In the genomic region with DNA sequence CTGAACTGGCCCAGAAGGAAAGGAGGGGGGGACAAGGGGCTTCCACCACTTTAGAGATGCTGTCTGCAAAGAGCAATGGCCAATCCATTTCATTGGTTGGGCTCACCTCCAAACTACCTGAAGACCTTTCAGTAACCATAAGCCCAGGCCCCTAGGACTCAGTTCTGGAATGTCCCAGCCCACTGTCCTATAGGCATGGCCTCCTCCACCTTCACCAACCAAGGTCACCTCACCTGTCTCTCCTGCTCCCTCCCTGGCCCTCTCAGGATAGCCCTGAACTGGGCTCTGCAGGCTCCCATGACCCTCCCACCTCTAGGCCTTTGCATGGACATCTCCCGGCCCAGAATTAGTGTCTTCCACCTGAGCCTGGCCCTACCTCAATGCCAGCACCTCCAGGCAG, we compare ENCODE assay signal across 31 cellular contexts. TPM values are rescaled to one million over a fixed set of nuclear protein-coding genes. Genes with fewer than 3 reads are reported as not detected.
"Had no signal": no experiment of that assay in that cellular context is flagged by ENCODE, and none has a peak within 500 bp of the region (broad histone marks: within the 10 kb centered on the region; RNA-seq: fewer than 3 reads in every experiment).

No MANE protein-coding gene starts in this region.

- H3K9me3 ChIP-seq: adrenal gland, body of pancreas, breast epithelium had no signal

- H3K27ac ChIP-seq: adrenal gland, body of pancreas, brain microvascular endothelial cell, breast epithelium, VCaP had no signal

- DNase-seq: activated B cell treated with CpG ODN at 0.5 μM for 24 hours; activated CD4-positive, alpha-beta memory T cell treated with anti-CD3 and anti-CD28 coated beads for 36 hours; activated CD4-positive, alpha-beta T cell treated with anti-CD3 and anti-CD28 coated beads for 4 hours; activated CD4-positive, alpha-beta T cell treated with anti-CD3 and anti-CD28 coated beads, Interleukin-2, amount 10 ng/mL, durations not matched to agents 24 days and 14 days; activated CD4-positive, alpha-beta T cell treated with anti-CD3 and anti-CD28 coated beads, Interleukin-2, amount 50 U/mL, for 1 hour; activated CD4-positive, alpha-beta T cell treated with anti-CD3 and anti-CD28 coated beads, Interleukin-2, amount 50 U/mL, for 4 hours; activated CD4-positive, CD25-positive, alpha-beta regulatory T cell treated with anti-CD3 and anti-CD28 coated beads, Interleukin-2, amount 50 U/mL, for 72 hours; activated CD8-positive, alpha-beta memory T cell treated with anti-CD3 and anti-CD28 coated beads, Interleukin-2, amount 50 U/mL, for 4 hours; activated CD8-positive, alpha-beta T cell treated with anti-CD3 and anti-CD28 coated beads for 36 hours; activated effector memory CD4-positive, alpha-beta T cell treated with anti-CD3 and anti-CD28 coated beads, Interleukin-2, amount 50 U/mL, for 16 hours; activated gamma-delta T cell treated with Interleukin-2 at 50 U/mL for 16 hours; activated naive CD4-positive, alpha-beta T cell; activated naive CD4-positive, alpha-beta T cell treated with anti-CD3 and anti-CD28 coated beads for 36 hours; activated naive CD4-positive, alpha-beta T cell treated with anti-CD3 and anti-CD28 coated beads, Interleukin-2, amount 50 U/mL, for 16 hours; activated naive CD8-positive, alpha-beta T cell treated with anti-CD3 and anti-CD28 coated beads for 36 hours; activated T-cell treated with anti-CD3 and anti-CD28 coated beads for 4 hours; activated T-cell treated with anti-CD3 and anti-CD28 coated beads, Interleukin-2, amount 50 U/mL, for 1 hour; activated T-cell treated with anti-CD3 and anti-CD28 coated beads, Interleukin-2, amount 50 U/mL, for 4 hours; activated T-cell treated with anti-CD3 and anti-CD28 coated beads, Interleukin-2, amount 50 U/mL, for 72 hours; amniotic stem cell; body of pancreas; brain microvascular endothelial cell; caudate nucleus; SW 1271; T-helper 1 cell; T-helper 2 cell; T-helper 9 cell had no signal

- H3K36me3 ChIP-seq: adrenal gland, breast epithelium had no signal

- H3K4me3 ChIP-seq: adrenal gland, body of pancreas, breast epithelium had no signal

- H3K27me3 ChIP-seq: adrenal gland, body of pancreas, brain microvascular endothelial cell, breast epithelium had no signal

- H3K4me1 ChIP-seq: adrenal gland, body of pancreas, breast epithelium had no signal

RNA-seq across cellular contexts. Expression of a gene that starts 22.4 kb away (rescaled TPM):
- total RNA-seq: activated B cell treated with CpG ODN at 0.5 μM for 24 hours; activated T-helper 17 cell treated with anti-CD3 and anti-CD28 coated beads, Interleukin-2, amount 50 U/mL, for 72 hours had no signal
